ENCODE assay signal across 11 cellular contexts in the genomic region with DNA sequence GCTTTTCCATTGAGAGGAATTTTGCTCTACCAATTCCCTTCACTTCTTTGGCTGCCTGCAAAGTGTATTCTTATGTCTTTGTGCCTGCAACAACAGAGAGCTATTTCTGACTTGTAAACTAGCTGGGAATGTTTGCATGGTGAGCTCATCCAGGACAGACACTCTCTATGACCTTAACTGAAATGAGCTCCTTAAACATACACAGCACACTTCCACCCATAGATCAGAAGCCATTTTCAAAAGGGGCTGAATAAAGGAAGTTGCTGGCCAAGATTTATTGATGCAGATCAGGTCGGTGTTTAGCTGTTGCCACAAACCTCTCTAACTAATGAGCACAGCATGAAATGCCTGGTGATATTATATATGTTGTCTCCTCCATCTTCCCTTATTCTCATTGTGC.
DNase-seq lines count a peak whose midpoint lies in the region; ATAC-seq lines count a peak whose summit lies in the region.
"Had no signal": no experiment of that assay in that cellular context is flagged by ENCODE, and none has a peak within 500 bp of the region (broad histone marks: within the 10 kb centered on the region; RNA-seq: fewer than 3 reads in every experiment).

No MANE protein-coding gene starts in this region.

- WGBS in HUES64 = 50% methylated on average over 1 of the region's 1 CpG

- H3K27ac ChIP-seq in HUES64 (ENCODE audit: low read depth, low read length) = peak overlapping the region; percentile 89

- peak; percentile 84 for DNase-seq in A172 (ENCODE audit: low spot score)
- DNase-seq in dermis blood vessel endothelial cell = peak; percentile 84
- DNase-seq in lung microvascular endothelial cell (ENCODE audit: low read depth in 2 of 2) = peak; percentile 14 to 91
- DNase-seq in activated CD8-positive, alpha-beta memory T cell treated with anti-CD3 and anti-CD28 coated beads, Interleukin-2, amount 10 ng/mL, durations not matched to agents 7 days and 5 days = no peak
- DNase-seq in NCI-H2029 (lab: John Stamatoyannopoulos, UW) = no peak
- no peak for DNase-seq in GOT3 (lab: John Stamatoyannopoulos, UW)
- DNase-seq: activated T-cell treated with anti-CD3 and anti-CD28 coated beads for 4 hours; CD4-positive, CD25-positive, alpha-beta regulatory T cell; naive thymus-derived CD8-positive, alpha-beta T cell had no signal

- H3K27me3 ChIP-seq in HUES64 (ENCODE audit: insufficient read depth, low read length) = no peaks in the 10 kb centered on the region

- peaks cover 44% of the 10 kb centered on the region for H3K4me1 ChIP-seq in HUES64 (ENCODE audit: insufficient read depth, low read length)

- no peak overlapping the region for H3K4me3 ChIP-seq in HUES64 (ENCODE audit: low read length)

- H3K9me3 ChIP-seq in HUES64 (ENCODE audit: insufficient read depth, low read depth, low read length) = no peaks in the 10 kb centered on the region

- no peak for ATAC-seq in GM19395 (IDR thresholded peaks at IDR 0.05; ENCODE audit: unreplicated experiment)
- ATAC-seq in activated CD8-positive, alpha-beta memory T cell treated with anti-CD3 and anti-CD28 coated beads, Interleukin-2, amount 10 ng/mL, durations not matched to agents 7 days and 5 days = no peak
- ATAC-seq: naive thymus-derived CD8-positive, alpha-beta T cell had no signal

- peaks cover 1% of the 10 kb centered on the region for H3K36me3 Mint-ChIP-seq in activated CD8-positive, alpha-beta memory T cell treated with anti-CD3 and anti-CD28 coated beads, Interleukin-2, amount 10 ng/mL, durations not matched to agents 7 days and 5 days

- no peak overlapping the region for H3K4me3 Mint-ChIP-seq in activated CD8-positive, alpha-beta memory T cell treated with anti-CD3 and anti-CD28 coated beads, Interleukin-2, amount 10 ng/mL, durations not matched to agents 7 days and 5 days
- H3K4me3 Mint-ChIP-seq: CD4-positive, CD25-positive, alpha-beta regulatory T cell; naive thymus-derived CD8-positive, alpha-beta T cell had no signal

- H3K9ac ChIP-seq in HUES64 (ENCODE audit: low read depth, low read length) = peak overlapping the region; percentile 61; the same call in 1 of the 2 replicates

- no peaks in the 10 kb centered on the region for H3K4me1 Mint-ChIP-seq in activated CD8-positive, alpha-beta memory T cell treated with anti-CD3 and anti-CD28 coated beads, Interleukin-2, amount 10 ng/mL, durations not matched to agents 7 days and 5 days

- H3K36me3 ChIP-seq in HUES64 (ENCODE audit: insufficient read depth, low read length) = no peaks in the 10 kb centered on the region

- H3K27me3 Mint-ChIP-seq in activated CD8-positive, alpha-beta memory T cell treated with anti-CD3 and anti-CD28 coated beads, Interleukin-2, amount 10 ng/mL, durations not matched to agents 7 days and 5 days = no peaks in the 10 kb centered on the region
- H3K27me3 Mint-ChIP-seq: CD4-positive, CD25-positive, alpha-beta regulatory T cell; naive thymus-derived CD8-positive, alpha-beta T cell had no signal

- no peaks in the 10 kb centered on the region for H3K9me3 Mint-ChIP-seq in activated CD8-positive, alpha-beta memory T cell treated with anti-CD3 and anti-CD28 coated beads, Interleukin-2, amount 10 ng/mL, durations not matched to agents 7 days and 5 days (ENCODE audit: low read depth)
- H3K9me3 Mint-ChIP-seq: CD4-positive, CD25-positive, alpha-beta regulatory T cell; naive thymus-derived CD8-positive, alpha-beta T cell had no signal

- CTCF ChIA-PET in activated CD8-positive, alpha-beta memory T cell treated with anti-CD3 and anti-CD28 coated beads, Interleukin-2, amount 10 ng/mL, durations not matched to agents 7 days and 5 days (lab: Charles Lee) = no interaction called here

- H3K27ac Mint-ChIP-seq in activated CD8-positive, alpha-beta memory T cell treated with anti-CD3 and anti-CD28 coated beads, Interleukin-2, amount 10 ng/mL, durations not matched to agents 7 days and 5 days = no peak overlapping the region
- H3K27ac Mint-ChIP-seq: CD4-positive, CD25-positive, alpha-beta regulatory T cell; naive thymus-derived CD8-positive, alpha-beta T cell had no signal

Comparison
In these comparisons a context has a peak if more than half of its experiments do, and no peak if none do; other contexts are left out.
1. DNase-seq: peak in A172 (single experiment), dermis blood vessel endothelial cell (single experiment) and lung microvascular endothelial cell (2 of 2); none in activated CD8-positive, alpha-beta memory T cell treated with anti-CD3 and anti-CD28 coated beads, Interleukin-2, amount 10 ng/mL, durations not matched to agents 7 days and 5 days (single experiment), NCI-H2029 (single experiment) and GOT3 (single experiment).